ENCODE assay signal across 17 cellular contexts in the genomic region with DNA sequence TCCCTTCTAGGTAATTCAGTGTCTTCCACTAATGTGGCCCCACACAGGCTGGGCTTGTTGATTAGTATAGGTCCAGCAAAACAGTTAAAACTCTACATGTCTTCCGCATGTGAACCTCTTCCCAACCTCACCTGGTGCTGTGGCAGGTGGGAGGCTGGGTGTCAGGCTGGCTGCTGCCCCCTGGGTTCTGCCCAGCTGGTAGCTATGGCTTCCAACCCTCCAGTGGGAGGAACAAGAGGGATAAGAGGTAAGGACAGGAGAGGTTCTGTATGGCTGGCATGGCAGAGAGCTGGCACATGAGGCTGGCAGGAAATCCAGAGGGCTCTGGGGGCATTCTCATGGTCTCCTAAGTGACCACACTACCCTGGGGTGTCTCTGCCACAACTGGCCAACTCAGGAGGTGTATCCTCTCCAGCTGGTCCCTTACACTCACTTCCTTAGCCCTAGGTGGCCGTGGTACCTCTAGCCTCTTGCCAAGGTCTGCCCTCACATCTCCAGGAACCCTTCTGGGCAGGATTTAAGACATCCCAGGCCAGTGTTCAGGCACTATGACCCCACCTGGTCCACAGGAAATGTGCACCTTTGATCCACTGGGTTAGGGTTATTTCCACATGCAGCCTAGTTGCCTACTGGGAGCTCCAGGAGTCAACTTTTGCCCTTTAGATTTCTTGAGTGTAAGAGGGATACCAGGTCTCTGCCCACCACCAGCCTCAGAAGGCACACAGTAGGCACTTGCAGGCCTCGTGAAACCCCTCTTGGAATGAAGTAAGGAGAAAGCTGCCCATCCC. TPM values are rescaled to one million over a fixed set of nuclear protein-coding genes. Genes with fewer than 3 reads are reported as not detected.
DNase-seq lines count a peak whose midpoint lies in the region; ATAC-seq and TF ChIP-seq lines count a peak whose summit lies in the region.
"Had no signal": no experiment of that assay in that cellular context is flagged by ENCODE, and none has a peak within 500 bp of the region (broad histone marks: within the 10 kb centered on the region; RNA-seq: fewer than 3 reads in every experiment).

No MANE protein-coding gene starts in this region.

- no peak overlapping the region for H3K9ac ChIP-seq in H9 (ENCODE audit: extremely low read depth, insufficient read length, low read length)
- H3K9ac ChIP-seq: BLaER1 treated with 17β-estradiol and CSF1 and Interleukin-3, amounts not matched to agents 10 nM and 100 nM; GM23248 had no signal

- no peak for DNase-seq in activated CD4-positive, alpha-beta T cell treated with anti-CD3 and anti-CD28 coated beads for 36 hours
- no peak for DNase-seq in activated CD4-positive, alpha-beta T cell treated with anti-CD3 and anti-CD28 coated beads for 4 hours
- DNase-seq in GM19238 (ENCODE audit: insufficient read length, low spot score), result peak; percentile 2
- peak; percentile 3 for DNase-seq in iPS-NIHi7 (ENCODE audit: extremely low spot score)
- peak; percentile 1 for DNase-seq in prostate gland (ENCODE audit: low spot score)
- no peak for DNase-seq in NCI-H2171 (lab: John Stamatoyannopoulos, UW)
- DNase-seq in H9, result no peak
- DNase-seq in glomerular visceral epithelial cell (ENCODE audit: extremely low spot score), result no peak
- DNase-seq: 8988T, GF-D8, GM23248, NCI-H1048, NCI-H1694 treated with DMSO at 0.1 percent for 48 hours, NCI-H446, NCI-H748 treated with DMSO at 0.1 percent for 48 hours had no signal

- H3K56ac ChIP-seq in H9 (ENCODE audit: insufficient read length, low read depth, low read length), result no peak overlapping the region

- H3K4me3 Mint-ChIP-seq in activated CD4-positive, alpha-beta T cell treated with anti-CD3 and anti-CD28 coated beads for 36 hours, result no peak overlapping the region
- H3K4me3 Mint-ChIP-seq in H9, result no peak overlapping the region

- no peak overlapping the region for H2BK15ac ChIP-seq in H9 (ENCODE audit: low read depth, low read length)

- H4K91ac ChIP-seq in H9 (ENCODE audit: insufficient read length, low read depth, low read length), result no peak overlapping the region

- no peak overlapping the region for H2BK12ac ChIP-seq in H9 (ENCODE audit: insufficient read length, low read depth, low read length)

- no peak overlapping the region; the same call in 1 of the 2 replicates for H3K4ac ChIP-seq in H9 (ENCODE audit: low read depth, low read length)

- no peak overlapping the region for H2BK20ac ChIP-seq in H9 (ENCODE audit: low read depth, low read length, poor library complexity, severe bottlenecking)

- intact Hi-C loops in activated CD4-positive, alpha-beta T cell treated with anti-CD3 and anti-CD28 coated beads for 36 hours (cut with DNase I, micrococcal nuclease), result no loop called here
- intact Hi-C loops in prostate gland (cut with DNase I), result no loop called here

- H3K27me3 Mint-ChIP-seq in activated CD4-positive, alpha-beta T cell treated with anti-CD3 and anti-CD28 coated beads for 36 hours, result peaks cover 4% of the 10 kb centered on the region
- peaks cover 17% of the 10 kb centered on the region for H3K27me3 Mint-ChIP-seq in H9 (ENCODE audit: low read depth)

- H2BK120ac ChIP-seq in H9 (ENCODE audit: low read depth, low read length, poor library complexity, severe bottlenecking), result no peak overlapping the region

- H3K23me2 ChIP-seq in H9 (ENCODE audit: insufficient read length, low read depth, low read length, poor library complexity, severe bottlenecking), result no peaks in the 10 kb centered on the region

- no peak for TF ChIP-seq POLR2A in prostate gland (IDR thresholded peaks at IDR 0.05)

- H3K27ac Mint-ChIP-seq in activated CD4-positive, alpha-beta T cell treated with anti-CD3 and anti-CD28 coated beads for 36 hours, result peak overlapping the region; percentile 8
- no peak overlapping the region for H3K27ac Mint-ChIP-seq in H9

- H3K9me3 ChIP-seq in prostate gland (no peaks in the 10 kb centered on the region), H9 (ENCODE audit: control insufficient read depth, low read depth, low read length) (no peaks in the 10 kb centered on the region)

- TF ChIP-seq CTCF in prostate gland (IDR thresholded peaks at IDR 0.05) (no peak), H9 (conservative IDR thresholded peaks at IDR 0.05) (no peak)

- H3K18ac ChIP-seq in H9 (ENCODE audit: insufficient read length, low read depth, low read length), result no peak overlapping the region

- H3K79me1 ChIP-seq in H9 (ENCODE audit: insufficient read depth, low read depth, low read length, poor library complexity, severe bottlenecking), result no peaks in the 10 kb centered on the region

- peaks cover 37% of the 10 kb centered on the region for H3K36me3 Mint-ChIP-seq in activated CD4-positive, alpha-beta T cell treated with anti-CD3 and anti-CD28 coated beads for 36 hours (ENCODE audit: low read depth)
- no peaks in the 10 kb centered on the region for H3K36me3 Mint-ChIP-seq in H9 (ENCODE audit: insufficient read depth in 1 of 3, low read depth in 3 of 3)

- H2AFZ ChIP-seq in H9 (ENCODE audit: low read length), result no peak overlapping the region
- H2AFZ ChIP-seq: GM23248 had no signal

- H3K9me3 Mint-ChIP-seq in activated CD4-positive, alpha-beta T cell treated with anti-CD3 and anti-CD28 coated beads for 36 hours (ENCODE audit: low read depth), result peaks cover 12% of the 10 kb centered on the region
- peaks cover 0 to 5% of the 10 kb centered on the region in 2 experiments; a peak in 1 of 5 replicates for H3K9me3 Mint-ChIP-seq in H9

- no peak overlapping the region for H3K27ac ChIP-seq in prostate gland
- H3K27ac ChIP-seq in H9 (ENCODE audit: insufficient read length, low read depth, low read length), result no peak overlapping the region
- H3K27ac ChIP-seq: BLaER1 treated with 17β-estradiol and CSF1 and Interleukin-3, amounts not matched to agents 10 nM and 100 nM; GM23248 had no signal

- no peak overlapping the region for H3K4me2 ChIP-seq in H9 (ENCODE audit: insufficient read depth, insufficient read length, low read length)
- H3K4me2 ChIP-seq: BLaER1 treated with 17β-estradiol and CSF1 and Interleukin-3, amounts not matched to agents 10 nM and 100 nM had no signal

- H3K14ac ChIP-seq in H9 (ENCODE audit: insufficient read depth, low read length), result no peak overlapping the region; the same call in 1 of the 2 replicates

- no peak overlapping the region for H3T11ph ChIP-seq in H9 (ENCODE audit: low read length)

- no peaks in the 10 kb centered on the region for H3K36me3 ChIP-seq in prostate gland

- H3K79me2 ChIP-seq in H9 (ENCODE audit: insufficient read depth, low read length), result no peaks in the 10 kb centered on the region

- peaks cover 1% of the 10 kb centered on the region for H3K4me1 Mint-ChIP-seq in activated CD4-positive, alpha-beta T cell treated with anti-CD3 and anti-CD28 coated beads for 36 hours
- H3K4me1 Mint-ChIP-seq in H9, result peaks cover 10 to 12% of the 10 kb centered on the region in 2 experiments

- H3K4me3 ChIP-seq in prostate gland, result no peak overlapping the region
- H3K4me3 ChIP-seq: BLaER1 treated with 17β-estradiol and CSF1 and Interleukin-3, amounts not matched to agents 10 nM and 100 nM; GM23248; K562 had no signal

- H3K27me3 ChIP-seq in prostate gland (replicated peaks; ENCODE audit: insufficient read depth) (no peaks in the 10 kb centered on the region), H9 (ENCODE audit: insufficient read depth, low read length) (no peaks in the 10 kb centered on the region)
- H3K27me3 ChIP-seq: BLaER1 treated with 17β-estradiol and CSF1 and Interleukin-3, amounts not matched to agents 10 nM and 100 nM had no signal

- POLR2A ChIA-PET in activated CD4-positive, alpha-beta T cell treated with anti-CD3 and anti-CD28 coated beads for 36 hours (lab: Charles Lee), result no interaction called here

- no peak overlapping the region for H4K5ac ChIP-seq in H9 (ENCODE audit: insufficient read length, low read depth, low read length)

- no peak overlapping the region for H2BK5ac ChIP-seq in H9 (ENCODE audit: insufficient read length, low read length)

- H4K20me1 ChIP-seq in H9 (ENCODE audit: control insufficient read depth, insufficient read depth, insufficient read length), result no peaks in the 10 kb centered on the region

- no peak overlapping the region for H4K8ac ChIP-seq in H9 (replicated peaks; ENCODE audit: insufficient read length, low read depth, low read length)

- WGBS in prostate gland, result 82% methylated on average over 3 of the region's 3 CpGs
- WGBS in H9 (ENCODE audit: extremely low coverage, insufficient read length, low lambda C conversion rate), result no CpG with 5 or more reads among the region's 3 CpGs

- no peaks in the 10 kb centered on the region for H3K4me1 ChIP-seq in prostate gland (replicated peaks)
- H3K4me1 ChIP-seq in H9 (ENCODE audit: insufficient read depth, low read length), result no peaks in the 10 kb centered on the region

- no peak overlapping the region for H2AK5ac ChIP-seq in H9 (ENCODE audit: insufficient read length, low read length)

- H3K23ac ChIP-seq in H9 (ENCODE audit: insufficient read length, low read depth, low read length), result no peak overlapping the region

- ATAC-seq in activated CD4-positive, alpha-beta T cell treated with anti-CD3 and anti-CD28 coated beads for 36 hours, result no peak
- ATAC-seq: K562 had no signal

- CTCF ChIA-PET in activated CD4-positive, alpha-beta T cell treated with anti-CD3 and anti-CD28 coated beads for 36 hours (lab: Charles Lee), result interaction anchor here (0.7 to 1.2 kb wide), 2 partner anchors 14 to 16 kb away, joined by 3 read pairs; no protein-coding TSS in a partner anchor

RNA-seq across cellular contexts. Expression of a gene that starts 41.7 kb away (rescaled TPM):
- total RNA-seq in activated CD4-positive, alpha-beta T cell treated with anti-CD3 and anti-CD28 coated beads for 36 hours, result 10 to 100 TPM; 15.1 to 20.5 TPM
- total RNA-seq in prostate gland (10 to 100 TPM in 1 of 2 donors, 1 to 10 TPM in 1; 1.9 to 17.7 TPM), H9 (2021) (1.7 and 2.2 TPM in 2 replicates)

Comparison
In these comparisons a context has a peak if more than half of its experiments do, and no peak if none do; other contexts are left out.
1. DNase-seq: peak in GM19238 (single experiment), iPS-NIHi7 (single experiment) and prostate gland (single experiment); none in activated CD4-positive, alpha-beta T cell treated with anti-CD3 and anti-CD28 coated beads for 36 hours (single experiment), activated CD4-positive, alpha-beta T cell treated with anti-CD3 and anti-CD28 coated beads for 4 hours (0 of 2), NCI-H2171 (single experiment), H9 (single experiment) and glomerular visceral epithelial cell (single experiment).